Comparison of ENCODE assay signal across 15 cellular contexts in genomic region chr7:148079206-148079605, GRCh38.
"Had no signal": no experiment of that assay in that cellular context is flagged by ENCODE, and none has a peak within 500 bp of the region (broad histone marks: within the 10 kb centered on the region; RNA-seq: fewer than 3 reads in every experiment).

No MANE protein-coding gene starts in this region.

- H3K4me3 ChIP-seq: colonic mucosa, esophagus muscularis mucosa, gastroesophageal sphincter, heart right ventricle, left lung, lower lobe of right lung had no signal

- H3K36me3 ChIP-seq: colonic mucosa, esophagus muscularis mucosa, gastroesophageal sphincter, heart right ventricle, left lung, lower lobe of right lung had no signal

- ATAC-seq: effector memory CD8-positive, alpha-beta T cell; foreskin keratinocyte; gastroesophageal sphincter; heart right ventricle; left cardiac atrium; left lung; lower lobe of right lung had no signal

- H3K27me3 ChIP-seq: colonic mucosa, esophagus muscularis mucosa, foreskin keratinocyte, gastroesophageal sphincter, heart right ventricle, left lung had no signal

- H3K9me3 ChIP-seq: colonic mucosa, esophagus muscularis mucosa, gastroesophageal sphincter, heart right ventricle, left lung, lower lobe of right lung had no signal

- H3K27ac ChIP-seq: colonic mucosa, esophagus muscularis mucosa, foreskin keratinocyte, gastroesophageal sphincter, heart right ventricle, left lung, lower lobe of right lung had no signal

- H3K4me1 ChIP-seq: colonic mucosa, foreskin keratinocyte, heart right ventricle, left lung, lower lobe of right lung had no signal

- DNase-seq: colonic mucosa; cortex of kidney; effector CD8-positive, alpha-beta T cell; effector memory CD8-positive, alpha-beta T cell; foreskin keratinocyte; heart right ventricle; hippocampal formation; left cardiac atrium; left lung; left ventricle myocardium superior; lower lobe of right lung; mesenchymal stem cell; midbrain had no signal
